ENCODE assay signal across 8 cellular contexts in the genomic region with DNA sequence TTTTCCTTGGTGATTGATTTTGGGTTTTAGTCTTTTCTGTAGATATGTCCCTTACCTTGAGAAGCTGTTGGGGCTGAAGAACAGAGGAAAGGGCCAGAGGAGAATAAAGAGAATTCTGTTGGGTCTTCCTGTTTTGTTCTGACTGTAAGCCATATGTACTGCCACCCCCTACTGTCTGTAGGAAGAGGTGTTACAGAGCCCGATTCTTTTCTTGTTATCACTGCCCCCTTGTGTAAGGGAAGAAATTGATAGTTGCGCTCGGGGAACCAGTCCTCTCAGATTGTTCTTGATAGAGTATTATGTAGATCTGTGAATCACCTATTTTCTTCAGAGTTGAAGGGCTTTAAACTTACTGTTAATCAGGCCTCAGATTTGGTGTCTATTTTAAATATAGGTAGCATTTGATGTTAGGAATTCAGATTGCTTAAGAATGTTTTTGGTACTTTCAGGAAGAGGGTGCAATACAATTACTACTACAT. TPM values are rescaled to one million over a fixed set of nuclear protein-coding genes. Genes with fewer than 3 reads are reported as not detected.
DNase-seq lines count a peak whose midpoint lies in the region; ATAC-seq and TF ChIP-seq lines count a peak whose summit lies in the region.

No MANE protein-coding gene starts in this region.

- no peak for TF ChIP-seq POLR2A in HCT116 (IDR thresholded peaks at IDR 0.05; ENCODE audit: borderline replicate concordance, extremely low read depth, insufficient read depth, insufficient read length)

- DNase-seq in GM06990 (ENCODE audit: extremely low read depth, insufficient read length) (peak; percentile 35), HCT116 (ENCODE audit: low read depth, low spot score) (peak; percentile 83), NCI-H1048 (lab: John Stamatoyannopoulos, UW) (peak; percentile 51), SK-MEL-5 (ENCODE audit: low read depth, low spot score) (peak; percentile 97), anterior cingulate cortex (lab: John Stamatoyannopoulos, UW) (peak in 35 of 58 donors; percentile 1 to 81 (median 19)), hepatocyte (ENCODE audit: low spot score) (peak; percentile 89)

- CTCF ChIA-PET in HCT116 (lab: Charles Lee), result interaction anchor here (2.0 kb wide), 1 partner anchor 438 kb away, joined by 6 read pairs; no protein-coding TSS in a partner anchor

- H3K9ac ChIP-seq in HCT116 (ENCODE audit: low read length), result no peak overlapping the region
- H3K9ac ChIP-seq in skeletal muscle satellite cell (ENCODE audit: low read depth, low read length), result peak overlapping the region; percentile 97

- no peaks in the 10 kb centered on the region; the same call in 1 of the 2 replicates for H3K27me3 ChIP-seq in GM06990 (replicated peaks; ENCODE audit: control insufficient read depth, insufficient read depth, low read length)
- H3K27me3 ChIP-seq in HCT116 (ENCODE audit: insufficient read depth, low read length), result no peaks in the 10 kb centered on the region
- no peaks in the 10 kb centered on the region for H3K27me3 ChIP-seq in hepatocyte
- H3K27me3 ChIP-seq in skeletal muscle satellite cell (ENCODE audit: control insufficient read depth, insufficient read depth, low read length), result no peaks in the 10 kb centered on the region

- no TSS peak for BruUV-seq in HCT116 (replicated peaks; lab: Mats Ljungman, UMichigan)

- H3K79me2 ChIP-seq in HCT116 (ENCODE audit: insufficient read depth, low read length) (peaks cover 56% of the 10 kb centered on the region), hepatocyte (peaks cover 61% of the 10 kb centered on the region)

- TF ChIP-seq CTCF in GM06990 (IDR thresholded peaks at IDR 0.05; ENCODE audit: insufficient read depth, low read length, poor library complexity, severe bottlenecking) (peak; percentile 88), HCT116 (IDR thresholded peaks at IDR 0.05 in 2 of 3, conservative IDR thresholded peaks at IDR 0.05 in 1 of 3; ENCODE audit: borderline replicate concordance in 1 of 3, insufficient read depth in 1 of 3, low read depth in 2 of 3, low read length in 2 of 3) (peak; percentile 97 to 100 (median 99)), hepatocyte (IDR thresholded peaks at IDR 0.05; ENCODE audit: poor library complexity) (peak; percentile 96)

- intact Hi-C loops in HCT116 (cut with micrococcal nuclease), result loop anchor here (1.0 to 5.0 kb wide), 4 partner anchors 265 to 438 kb away; no protein-coding TSS in a partner anchor

- POLR2A ChIA-PET in HCT116 (lab: Charles Lee), result no interaction called here

- H3K27ac ChIP-seq in HCT116 (ENCODE audit: low read depth, low read length), result no peak overlapping the region
- no peak overlapping the region for H3K27ac ChIP-seq in hepatocyte

- H3K36me3 ChIP-seq in GM06990 (ENCODE audit: control insufficient read depth, insufficient read depth, low read length) (no peaks in the 10 kb centered on the region), HCT116 (ENCODE audit: control insufficient read depth in 1 of 2, insufficient read depth in 2 of 2, low read length in 2 of 2) (no peaks in the 10 kb centered on the region), hepatocyte (replicated peaks; ENCODE audit: insufficient read depth, low read depth) (no peaks in the 10 kb centered on the region), skeletal muscle satellite cell (ENCODE audit: insufficient read depth, low read length) (no peaks in the 10 kb centered on the region)

- no peaks in the 10 kb centered on the region for H3K9me3 ChIP-seq in HCT116 (ENCODE audit: control insufficient read depth in 1 of 2, insufficient read depth in 1 of 2, low read depth in 1 of 2, low read length in 2 of 2)
- H3K9me3 ChIP-seq in hepatocyte (ENCODE audit: low read depth), result no peaks in the 10 kb centered on the region
- H3K9me3 ChIP-seq in skeletal muscle satellite cell (replicated peaks; ENCODE audit: low read length), result no peaks in the 10 kb centered on the region

- WGBS in hepatocyte (ENCODE audit: low lambda C conversion rate, missing lambda C conversion rate), result 7% methylated on average over 3 of the region's 3 CpGs

- H3K4me1 ChIP-seq in HCT116 (ENCODE audit: control insufficient read depth in 1 of 2, insufficient read depth in 2 of 2, low read length in 2 of 2) (peaks cover 13 to 38% of the 10 kb centered on the region in 2 experiments), hepatocyte (ENCODE audit: insufficient read depth) (peaks cover 6% of the 10 kb centered on the region), skeletal muscle satellite cell (ENCODE audit: control insufficient read depth, insufficient read depth, low read length) (peaks cover 32% of the 10 kb centered on the region)

- in situ Hi-C loops in SK-MEL-5 (cut with HindIII; ENCODE audit: low pct_unique_long_range_greater_than_20kb, low sequenced_read_pairs), result no loop called here

- peak; percentile 99 for TF ChIP-seq RAD21 in HCT116 (IDR thresholded peaks at IDR 0.05; ENCODE audit: low read depth)

- RAD21 ChIA-PET in HCT116 (lab: Charles Lee; ENCODE audit: low non-redundant PET in 1 of 2, low total read pairs in 2 of 2, uncharacterized antibody in 2 of 2, unreplicated experiment in 2 of 2), result no interaction called here

- ATAC-seq in HCT116 (peak; percentile 63), GM18858 (IDR thresholded peaks at IDR 0.05; ENCODE audit: unreplicated experiment) (no peak)

- H3K9me2 ChIP-seq in HCT116 (ENCODE audit: insufficient read depth), result no peaks in the 10 kb centered on the region
- no peaks in the 10 kb centered on the region for H3K9me2 ChIP-seq in hepatocyte (replicated peaks; ENCODE audit: insufficient read depth)

- H4K20me1 ChIP-seq in HCT116 (ENCODE audit: insufficient read depth), result no peaks in the 10 kb centered on the region
- peaks cover 4% of the 10 kb centered on the region for H4K20me1 ChIP-seq in hepatocyte (ENCODE audit: insufficient read depth, poor library complexity, severe bottlenecking)

- H2AFZ ChIP-seq in HCT116 (ENCODE audit: low read depth, low read length, poor library complexity, severe bottlenecking) (no peak overlapping the region), hepatocyte (no peak overlapping the region)

- H3K4me3 ChIP-seq in GM06990 (replicated peaks; ENCODE audit: low read depth, low read length), result no peak overlapping the region
- H3K4me3 ChIP-seq in HCT116 (replicated peaks in 1 of 2; ENCODE audit: low read depth in 1 of 2, low read length in 2 of 2), result peak overlapping the region in 1 of 2 experiments; percentile 18; a peak in 1 of 4 replicates
- no peak overlapping the region for H3K4me3 ChIP-seq in hepatocyte
- H3K4me3 ChIP-seq in skeletal muscle satellite cell (ENCODE audit: low read length), result peak overlapping the region; percentile 79

- H3K4me2 ChIP-seq in HCT116 (ENCODE audit: low read length), result peak overlapping the region; percentile 87
- peak overlapping the region; percentile 95 for H3K4me2 ChIP-seq in hepatocyte
- H3K4me2 ChIP-seq in skeletal muscle satellite cell (ENCODE audit: low read length), result peak overlapping the region; percentile 81

TF ChIP-seq in HCT116, 20 proteins besides CTCF, POLR2A, EP300 and RAD21 (continues in another document):
- TF ChIP-seq SIN3A (IDR thresholded peaks at IDR 0.05; ENCODE audit: low read depth), result no peak
- no peak for TF ChIP-seq JUND (IDR thresholded peaks at IDR 0.05)
- TF ChIP-seq ZNF274 (IDR thresholded peaks at IDR 0.05; ENCODE audit: low read depth, low read length), result no peak
- TF ChIP-seq CEBPB (IDR thresholded peaks at IDR 0.05; ENCODE audit: low read depth), result no peak
- no peak for TF ChIP-seq REST (IDR thresholded peaks at IDR 0.05; ENCODE audit: low read depth)
- TF ChIP-seq MAX (IDR thresholded peaks at IDR 0.05), result peak; percentile 45; the same call in 1 of the 2 replicates
- no peak for TF ChIP-seq EGR1 (IDR thresholded peaks at IDR 0.05; ENCODE audit: low read depth)
- TF ChIP-seq, protein P1, sequence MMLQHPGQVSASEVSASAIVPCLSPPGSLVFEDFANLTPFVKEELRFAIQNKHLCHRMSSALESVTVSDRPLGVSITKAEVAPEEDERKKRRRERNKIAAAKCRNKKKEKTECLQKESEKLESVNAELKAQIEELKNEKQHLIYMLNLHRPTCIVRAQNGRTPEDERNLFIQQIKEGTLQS (IDR thresholded peaks at IDR 0.05), result no peak
- no peak for TF ChIP-seq FOSL1 (IDR thresholded peaks at IDR 0.05; ENCODE audit: low read depth)
- TF ChIP-seq POLR2AphosphoS5 (IDR thresholded peaks at IDR 0.05; ENCODE audit: low read depth, low read length), result peak; percentile 55; the same call in 1 of the 2 replicates

RNA-seq across cellular contexts. Expression of gene TANC2, which starts 2.4 kb away (rescaled TPM):
- total RNA-seq in HCT116 (2021; ENCODE audit: unreplicated experiment) (53.2 TPM), hepatocyte (16.7 and 39.2 TPM in 2 replicates)
- 24.1 and 27.4 TPM in 2 replicates for polyA plus RNA-seq in HCT116 (2012)
- total RNA-seq in SK-MEL-5 (2014; rRNA removed; shearing (Covaris generic)), result 35.5 and 35.6 TPM in 2 replicates
- polyA plus RNA-seq in SK-MEL-5 (2015; cell fraction: cytosol; rRNA removed), result 17.7 and 38.9 TPM in 2 replicates
- 16.0 and 27.8 TPM in 2 replicates for polyA plus RNA-seq in SK-MEL-5 (2015; cell fraction: nucleus; rRNA removed)
- polyA plus RNA-seq in hepatocyte, result 20.4 and 20.8 TPM in 2 replicates
- 17.5 and 22.1 TPM in 2 replicates for total RNA-seq in skeletal muscle satellite cell (2012; rRNA removed)

Comparison
In these comparisons a context has a peak if more than half of its experiments do, and no peak if none do; other contexts are left out.
1. DNase-seq: peak in every context shown above with its lines; median percentile 97 in SK-MEL-5; 89 in hepatocyte; 83 in HCT116; 51 in NCI-H1048; 35 in GM06990; 19 in anterior cingulate cortex.